1 cellular context compared by ENCODE assay signal in genomic region chr17:7356779-7357178, GRCh38.
TF ChIP-seq lines count a peak whose summit lies in the region.

No MANE protein-coding gene starts in this region.

TF ChIP-seq in H1, 55 proteins besides CTCF, POLR2A, EP300 and RAD21:
- no peak for TF ChIP-seq KDM4A (IDR thresholded peaks at IDR 0.05; ENCODE audit: low read depth, low read length, severe bottlenecking)
